ENCODE assay signal across 16 cellular contexts in genomic region chr10:24784061-24784460, GRCh38.
DNase-seq lines count a peak whose midpoint lies in the region; ATAC-seq and TF ChIP-seq lines count a peak whose summit lies in the region.
"Had no signal": no experiment of that assay in that cellular context is flagged by ENCODE, and none has a peak within 500 bp of the region (broad histone marks: within the 10 kb centered on the region; RNA-seq: fewer than 3 reads in every experiment).

No MANE protein-coding gene starts in this region.

- no peak for TF ChIP-seq CTCF in mammary epithelial cell (conservative IDR thresholded peaks at IDR 0.05 in 1 of 2, IDR thresholded peaks at IDR 0.05 in 1 of 2; ENCODE audit: extremely low read depth in 1 of 2, insufficient read depth in 1 of 2, low read depth in 1 of 2, low read length in 2 of 2)
- no peak for TF ChIP-seq CTCF in A673 (conservative IDR thresholded peaks at IDR 0.05; ENCODE audit: low read depth, low read length)
- no peak for TF ChIP-seq CTCF in CD4-positive, alpha-beta T cell (IDR thresholded peaks at IDR 0.05)

- dilution Hi-C loops in mammary epithelial cell (cut with HindIII; ENCODE audit: low sequenced_read_pairs): no loop called here

- H3K4ac ChIP-seq in mesenchymal stem cell (ENCODE audit: low read depth in 1 of 2, low read length in 2 of 2): no peak overlapping the region

- no peaks in the 10 kb centered on the region for H4K20me1 ChIP-seq in mammary epithelial cell (ENCODE audit: insufficient read depth, low read length)

- H3K23ac ChIP-seq in mesenchymal stem cell (ENCODE audit: low read length in 2 of 2): no peak overlapping the region

- POLR2A ChIA-PET in A673 (lab: Charles Lee; ENCODE audit: low non-redundant PET): no interaction called here
- POLR2A ChIA-PET in CD4-positive, alpha-beta T cell (lab: Charles Lee): no interaction called here

- H2BK12ac ChIP-seq in mesenchymal stem cell (ENCODE audit: low read length in 2 of 2): no peak overlapping the region

- ATAC-seq in CD4-positive, alpha-beta T cell (ENCODE audit: poor library complexity): no peak

- no peaks in the 10 kb centered on the region for H3K4me1 Mint-ChIP-seq in CD4-positive, alpha-beta T cell (ENCODE audit: low read depth)
- H3K4me1 Mint-ChIP-seq: CD4-positive, CD25-positive, alpha-beta regulatory T cell had no signal

- H3K4me1 ChIP-seq in mammary epithelial cell (ENCODE audit: insufficient read depth, low read length): peaks cover 5% of the 10 kb centered on the region
- no peaks in the 10 kb centered on the region for H3K4me1 ChIP-seq in mesenchymal stem cell (ENCODE audit: control insufficient read depth, insufficient read depth, low read depth, low read length)
- H3K4me1 ChIP-seq in A673 (ENCODE audit: insufficient read depth, low read length, poor library complexity, severe bottlenecking): no peaks in the 10 kb centered on the region

- BruUV-seq in mammary epithelial cell (replicated peaks; lab: Mats Ljungman, UMichigan) (no TSS peak), A673 (replicated peaks; lab: Mats Ljungman, UMichigan) (no TSS peak)

- H3K9me3 ChIP-seq in mammary epithelial cell (replicated peaks; ENCODE audit: insufficient read depth, low read length) (no peaks in the 10 kb centered on the region), mesenchymal stem cell (ENCODE audit: control insufficient read depth, low read length) (no peaks in the 10 kb centered on the region), A673 (ENCODE audit: low read depth, low read length, poor library complexity, severe bottlenecking) (no peaks in the 10 kb centered on the region)
- H3K9me3 ChIP-seq in CD4-positive, alpha-beta T cell (ENCODE audit: control insufficient read depth, low read length): no peaks in the 10 kb centered on the region

- H3K27me3 ChIP-seq in mammary epithelial cell (ENCODE audit: insufficient read depth, low read length) (no peaks in the 10 kb centered on the region), mesenchymal stem cell (ENCODE audit: control insufficient read depth in 1 of 2, insufficient read depth in 1 of 2, low read length in 2 of 2) (no peaks in the 10 kb centered on the region), A673 (replicated peaks; ENCODE audit: insufficient read depth, low read depth, low read length, poor library complexity) (no peaks in the 10 kb centered on the region)
- no peaks in the 10 kb centered on the region for H3K27me3 ChIP-seq in CD4-positive, alpha-beta T cell (ENCODE audit: control insufficient read depth, insufficient read depth, low read length)

- no peak overlapping the region for H3K9ac ChIP-seq in mammary epithelial cell (ENCODE audit: insufficient read depth, low read length)
- no peak overlapping the region for H3K9ac ChIP-seq in mesenchymal stem cell (ENCODE audit: low read length)

- H2BK120ac ChIP-seq in mesenchymal stem cell (ENCODE audit: low read depth, low read length): no peak overlapping the region

- no peaks in the 10 kb centered on the region for H3K36me3 Mint-ChIP-seq in CD4-positive, alpha-beta T cell (ENCODE audit: low read depth)
- H3K36me3 Mint-ChIP-seq: CD4-positive, CD25-positive, alpha-beta regulatory T cell had no signal

- no peaks in the 10 kb centered on the region for H3K79me1 ChIP-seq in mesenchymal stem cell (replicated peaks; ENCODE audit: low read length, poor library complexity, severe bottlenecking)

- no peak overlapping the region for H3K27ac Mint-ChIP-seq in CD4-positive, alpha-beta T cell
- H3K27ac Mint-ChIP-seq: CD4-positive, CD25-positive, alpha-beta regulatory T cell had no signal

- CTCF ChIA-PET in mammary epithelial cell (lab: Charles Lee; ENCODE audit: low non-redundant PET) (no interaction called here), A673 (lab: Charles Lee) (no interaction called here)
- CTCF ChIA-PET in CD4-positive, alpha-beta T cell (lab: Charles Lee): interaction anchor here (0.6 kb wide), 1 partner anchor 92 kb away, joined by 3 read pairs; no protein-coding TSS in a partner anchor

- H3K9me3 Mint-ChIP-seq in CD4-positive, alpha-beta T cell: no peaks in the 10 kb centered on the region

- H3K36me3 ChIP-seq in mammary epithelial cell (ENCODE audit: insufficient read depth, low read length) (no peaks in the 10 kb centered on the region), mesenchymal stem cell (ENCODE audit: control insufficient read depth in 1 of 2, insufficient read depth in 2 of 2, low read depth in 1 of 2, low read length in 2 of 2) (no peaks in the 10 kb centered on the region), A673 (ENCODE audit: insufficient read depth, low read length, poor library complexity, severe bottlenecking) (no peaks in the 10 kb centered on the region)

- H3K4me3 ChIP-seq in mammary epithelial cell (replicated peaks in 1 of 3; ENCODE audit: insufficient read depth in 1 of 3, low read depth in 2 of 3, low read length in 3 of 3) (no peak overlapping the region), mesenchymal stem cell (ENCODE audit: insufficient read depth in 1 of 2, low read depth in 1 of 2, low read length in 2 of 2) (no peak overlapping the region), A673 (ENCODE audit: low read depth, low read length, poor library complexity, severe bottlenecking) (no peak overlapping the region)

- no peaks in the 10 kb centered on the region for H3K79me2 ChIP-seq in mammary epithelial cell (ENCODE audit: insufficient read depth, low read length)

- H3K4me2 ChIP-seq in mammary epithelial cell (ENCODE audit: insufficient read depth, low read depth, low read length) (no peak overlapping the region), mesenchymal stem cell (ENCODE audit: low read length, poor library complexity, severe bottlenecking) (no peak overlapping the region)

- H4K8ac ChIP-seq in mesenchymal stem cell (ENCODE audit: low read length): no peak overlapping the region

- WGBS in mammary epithelial cell (ENCODE audit: low coverage, missing lambda C conversion rate): 11% methylated on average over 11 of the region's 12 CpGs
- WGBS in mesenchymal stem cell: 92% methylated on average over 12 of the region's 12 CpGs

- no peak overlapping the region for H3K14ac ChIP-seq in mesenchymal stem cell (ENCODE audit: low read length in 2 of 2)

- H3K27ac ChIP-seq in mammary epithelial cell (ENCODE audit: insufficient read depth, low read depth, low read length) (no peak overlapping the region), mesenchymal stem cell (ENCODE audit: low read length, poor library complexity, severe bottlenecking) (no peak overlapping the region), A673 (ENCODE audit: low read depth, low read length, poor library complexity, severe bottlenecking) (no peak overlapping the region)
- no peak overlapping the region for H3K27ac ChIP-seq in CD4-positive, alpha-beta T cell (ENCODE audit: low read depth, low read length)

- in situ Hi-C loops in mammary epithelial cell (cut with MboI; ENCODE audit: low sequenced_read_pairs in 2 of 2) (no loop called here), ACHN (cut with HindIII; ENCODE audit: low pct_ligation_motif_present, low pct_unique_long_range_greater_than_20kb, low sequenced_read_pairs) (no loop called here)

- H3K18ac ChIP-seq in mesenchymal stem cell (ENCODE audit: low read depth in 1 of 2, low read length in 2 of 2): no peak overlapping the region

- peak overlapping the region; percentile 83 for H2AFZ ChIP-seq in mammary epithelial cell (ENCODE audit: low read depth, low read length)
- no peak overlapping the region for H2AFZ ChIP-seq in mesenchymal stem cell (ENCODE audit: low read depth, low read length)

- peaks cover 4% of the 10 kb centered on the region for H3K27me3 Mint-ChIP-seq in CD4-positive, alpha-beta T cell

- peak; percentile 82 for DNase-seq in COLO829 (ENCODE audit: low spot score)
- peak; percentile 12 for DNase-seq in mammary epithelial cell
- DNase-seq in globus pallidus (ENCODE audit: low spot score): peak; percentile 96
- peak; percentile 97 for DNase-seq in pons (ENCODE audit: low spot score)
- no peak for DNase-seq in mesenchymal stem cell
- DNase-seq in A673 (ENCODE audit: low spot score): no peak
- no peak for DNase-seq in CD4-positive, alpha-beta T cell
- DNase-seq in ACHN: no peak
- DNase-seq: CD4-positive, CD25-positive, alpha-beta regulatory T cell; DND-41; H7; Karpas-422; NCI-H1417 treated with DMSO at 0.1 percent for 48 hours; NCI-H2029; NCI-H510A treated with DMSO at 0.1 percent for 48 hours; SIG-M5 had no signal

- intact Hi-C loops in mammary epithelial cell (cut with micrococcal nuclease): no loop called here
- intact Hi-C loops in A673 (cut with micrococcal nuclease; ENCODE audit: unreplicated experiment): no loop called here
- intact Hi-C loops in CD4-positive, alpha-beta T cell (cut with DNase I, micrococcal nuclease): no loop called here

- no peak overlapping the region for H2BK15ac ChIP-seq in mesenchymal stem cell (ENCODE audit: low read depth, poor library complexity, severe bottlenecking)

- no peak overlapping the region for H2AK5ac ChIP-seq in mesenchymal stem cell (ENCODE audit: low read length, severe bottlenecking)

- H3K4me3 Mint-ChIP-seq in CD4-positive, alpha-beta T cell: no peak overlapping the region
- H3K4me3 Mint-ChIP-seq: CD4-positive, CD25-positive, alpha-beta regulatory T cell had no signal

- no peak overlapping the region for H2BK5ac ChIP-seq in mesenchymal stem cell (ENCODE audit: low read depth, low read length, poor library complexity, severe bottlenecking)

- H4K91ac ChIP-seq in mesenchymal stem cell (ENCODE audit: low read length): no peak overlapping the region

Comparison
In these comparisons a context has a peak if more than half of its experiments do, and no peak if none do; other contexts are left out.
1. DNase-seq: peak in COLO829 (single experiment), mammary epithelial cell (single experiment), globus pallidus (single experiment) and pons (single experiment); none in mesenchymal stem cell (single experiment), A673 (single experiment), CD4-positive, alpha-beta T cell (0 of 10) and ACHN (single experiment).